In the genomic region with DNA sequence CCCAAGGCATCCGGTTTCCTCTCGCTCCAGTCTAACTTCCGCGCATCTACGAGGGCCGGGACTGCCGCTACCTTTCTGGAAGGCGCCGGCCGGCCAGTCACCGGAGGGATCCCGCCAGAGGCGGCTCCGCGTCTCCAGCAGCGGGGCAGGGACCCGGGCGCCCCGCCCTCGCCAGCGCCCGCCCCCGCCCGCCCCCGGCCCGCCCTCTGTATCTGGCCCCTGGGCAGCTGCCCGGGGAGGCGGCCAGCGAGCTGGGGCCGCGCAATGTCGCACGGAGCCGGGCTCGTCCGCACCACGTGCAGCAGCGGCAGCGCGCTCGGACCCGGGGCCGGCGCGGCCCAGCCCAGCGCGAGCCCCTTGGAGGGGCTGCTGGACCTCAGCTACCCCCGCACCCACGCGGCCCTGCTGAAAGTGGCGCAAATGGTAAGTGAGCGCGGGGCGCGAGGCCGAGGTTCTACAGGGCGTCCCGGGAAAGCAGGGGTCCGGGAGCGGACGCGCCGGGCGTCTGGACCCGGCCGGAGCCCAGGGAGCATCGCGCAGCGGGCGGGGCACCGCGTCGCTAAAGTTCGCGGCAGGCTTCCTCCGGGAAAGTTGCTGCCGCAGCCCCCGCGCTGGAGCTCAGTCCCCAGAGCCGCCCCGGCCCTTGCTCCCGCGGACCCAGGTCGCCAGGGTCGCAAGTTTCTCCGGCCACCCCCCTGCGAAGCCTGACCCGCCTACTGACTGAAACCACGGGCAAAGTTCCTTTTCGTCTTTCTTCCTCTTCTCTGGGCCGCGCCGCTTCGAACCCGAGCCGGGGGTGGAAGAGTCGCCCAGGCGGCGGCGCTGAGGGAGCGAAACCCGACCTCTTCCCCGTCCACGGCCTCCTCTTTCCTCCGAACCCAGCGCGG, we compare ENCODE assay signal across 8 cellular contexts. TPM values are rescaled to one million over a fixed set of nuclear protein-coding genes. Genes with fewer than 3 reads are reported as not detected.
DNase-seq lines count a peak whose midpoint lies in the region; ATAC-seq and TF ChIP-seq lines count a peak whose summit lies in the region.

A gene with protein sequence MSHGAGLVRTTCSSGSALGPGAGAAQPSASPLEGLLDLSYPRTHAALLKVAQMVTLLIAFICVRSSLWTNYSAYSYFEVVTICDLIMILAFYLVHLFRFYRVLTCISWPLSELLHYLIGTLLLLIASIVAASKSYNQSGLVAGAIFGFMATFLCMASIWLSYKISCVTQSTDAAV (plus strand): TSS at position 211 of the 887 bp plus-strand sequence. CDS start 54 bp downstream, at position 265.

- H3K4me1 Mint-ChIP-seq in WTC11 (peaks cover 19% of the 10 kb centered on the region), chondrocyte (ENCODE audit: low read depth) (peaks cover 17% of the 10 kb centered on the region)

- H3K9me3 Mint-ChIP-seq in WTC11 (no peaks in the 10 kb centered on the region), chondrocyte (ENCODE audit: low read depth) (no peaks in the 10 kb centered on the region)

- POLR2A ChIA-PET in WTC11 (lab: Charles Lee) = interaction anchor here (1.0 kb wide), 1 partner anchor 9 kb away, joined by 4 read pairs; no protein-coding TSS in a partner anchor

- peak; percentile 52 for DNase-seq in COLO668 (lab: John Stamatoyannopoulos, UW; ENCODE audit: unreplicated experiment)
- peak; percentile 79 for DNase-seq in LHCN-M2 (ENCODE audit: low read depth)
- peak; percentile 72 for DNase-seq in WTC11 (ENCODE audit: low spot score)
- no peak for DNase-seq in chondrocyte (ENCODE audit: low spot score)
- peak; percentile 74 to 79 for DNase-seq in left colon
- DNase-seq in stimulated activated CD4-positive, alpha-beta T cell treated with anti-CD3 and anti-CD28 coated beads, Interleukin-4, amount 100 ng/mL, for 24 hours = peak; percentile 64
- DNase-seq in NCI-H2227 treated with DMSO at 0.1 percent for 48 hours (lab: John Stamatoyannopoulos, UW) = no peak

- H3K27me3 Mint-ChIP-seq in WTC11 (ENCODE audit: low read depth) = peaks cover 20% of the 10 kb centered on the region
- no peaks in the 10 kb centered on the region for H3K27me3 Mint-ChIP-seq in chondrocyte (ENCODE audit: low read depth)

- intact Hi-C loops in left colon (cut with DNase I, micrococcal nuclease) = no loop called here

- no peaks in the 10 kb centered on the region for H3K36me3 Mint-ChIP-seq in WTC11
- H3K36me3 Mint-ChIP-seq in chondrocyte (ENCODE audit: low read depth) = peaks cover 1% of the 10 kb centered on the region

- H3K27ac Mint-ChIP-seq in WTC11 (peak within 1 kb of the TSS; percentile 77), chondrocyte (ENCODE audit: unreplicated experiment) (peak within 1 kb of the TSS; percentile 81)

- ATAC-seq in GM21528 (IDR thresholded peaks at IDR 0.05; ENCODE audit: low FRiP score, unreplicated experiment) (peak; percentile 72), WTC11 (peak; percentile 81), left colon (peak; percentile 91)

- no peak for TF ChIP-seq CTCF in WTC11 (IDR thresholded peaks at IDR 0.05)
- peak; percentile 28 for TF ChIP-seq CTCF in chondrocyte (IDR thresholded peaks at IDR 0.05)

- CTCF ChIA-PET in WTC11 (lab: Charles Lee) = interaction anchor here (1.0 to 1.8 kb wide), 6 partner anchors 17 to 153 kb away, joined by 3 to 9 read pairs (median 5); a partner anchor contains a TSS

- H3K4me3 Mint-ChIP-seq in WTC11 (peak within 1 kb of the TSS; percentile 93), chondrocyte (ENCODE audit: unreplicated experiment) (peak within 1 kb of the TSS; percentile 98)

TF ChIP-seq in WTC11, 78 proteins besides CTCF, POLR2A, EP300 and RAD21 (continues in another document):
- TF ChIP-seq, protein P1, sequence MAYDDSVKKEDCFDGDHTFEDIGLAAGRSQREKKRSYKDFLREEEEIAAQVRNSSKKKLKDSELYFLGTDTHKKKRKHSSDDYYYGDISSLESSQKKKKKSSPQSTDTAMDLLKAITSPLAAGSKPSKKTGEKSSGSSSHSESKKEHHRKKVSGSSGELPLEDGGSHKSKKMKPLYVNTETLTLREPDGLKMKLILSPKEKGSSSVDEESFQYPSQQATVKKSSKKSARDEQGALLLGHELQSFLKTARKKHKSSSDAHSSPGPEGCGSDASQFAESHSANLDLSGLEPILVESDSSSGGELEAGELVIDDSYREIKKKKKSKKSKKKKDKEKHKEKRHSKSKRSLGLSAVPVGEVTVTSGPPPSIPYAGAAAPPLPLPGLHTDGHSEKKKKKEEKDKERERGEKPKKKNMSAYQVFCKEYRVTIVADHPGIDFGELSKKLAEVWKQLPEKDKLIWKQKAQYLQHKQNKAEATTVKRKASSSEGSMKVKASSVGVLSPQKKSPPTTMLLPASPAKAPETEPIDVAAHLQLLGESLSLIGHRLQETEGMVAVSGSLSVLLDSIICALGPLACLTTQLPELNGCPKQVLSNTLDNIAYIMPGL (CRISPR knock-in tag; IDR thresholded peaks at IDR 0.05) = peak; percentile 81
- TF ChIP-seq, protein P2, sequence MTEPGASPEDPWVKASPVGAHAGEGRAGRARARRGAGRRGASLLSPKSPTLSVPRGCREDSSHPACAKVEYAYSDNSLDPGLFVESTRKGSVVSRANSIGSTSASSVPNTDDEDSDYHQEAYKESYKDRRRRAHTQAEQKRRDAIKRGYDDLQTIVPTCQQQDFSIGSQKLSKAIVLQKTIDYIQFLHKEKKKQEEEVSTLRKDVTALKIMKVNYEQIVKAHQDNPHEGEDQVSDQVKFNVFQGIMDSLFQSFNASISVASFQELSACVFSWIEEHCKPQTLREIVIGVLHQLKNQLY (CRISPR knock-in tag; IDR thresholded peaks at IDR 0.05) = no peak
- 0 out of 2 replicates have a peak, but pooled peaks have one; percentile 31 for TF ChIP-seq ESRRA (CRISPR knock-in tag; IDR thresholded peaks at IDR 0.05; ENCODE audit: borderline replicate concordance)
- peak; percentile 15; the same call in 1 of the 2 replicates for TF ChIP-seq TEAD1 (CRISPR knock-in tag; IDR thresholded peaks at IDR 0.05)
- TF ChIP-seq FOXJ3 (CRISPR knock-in tag; IDR thresholded peaks at IDR 0.05; ENCODE audit: borderline replicate concordance) = no peak
- TF ChIP-seq ETV6 (CRISPR knock-in tag; IDR thresholded peaks at IDR 0.05) = 0 out of 2 replicates have a peak, but pooled peaks have one; percentile 16
- TF ChIP-seq, protein P3, sequence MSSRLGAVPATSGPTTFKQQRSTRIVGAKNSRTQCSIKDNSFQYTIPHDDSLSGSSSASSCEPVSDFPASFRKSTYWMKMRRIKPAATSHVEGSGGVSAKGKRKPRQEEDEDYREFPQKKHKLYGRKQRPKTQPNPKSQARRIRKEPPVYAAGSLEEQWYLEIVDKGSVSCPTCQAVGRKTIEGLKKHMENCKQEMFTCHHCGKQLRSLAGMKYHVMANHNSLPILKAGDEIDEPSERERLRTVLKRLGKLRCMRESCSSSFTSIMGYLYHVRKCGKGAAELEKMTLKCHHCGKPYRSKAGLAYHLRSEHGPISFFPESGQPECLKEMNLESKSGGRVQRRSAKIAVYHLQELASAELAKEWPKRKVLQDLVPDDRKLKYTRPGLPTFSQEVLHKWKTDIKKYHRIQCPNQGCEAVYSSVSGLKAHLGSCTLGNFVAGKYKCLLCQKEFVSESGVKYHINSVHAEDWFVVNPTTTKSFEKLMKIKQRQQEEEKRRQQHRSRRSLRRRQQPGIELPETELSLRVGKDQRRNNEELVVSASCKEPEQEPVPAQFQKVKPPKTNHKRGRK (CRISPR knock-in tag; IDR thresholded peaks at IDR 0.05; ENCODE audit: borderline replicate concordance) = no peak
- TF ChIP-seq FOXK1 (CRISPR knock-in tag; IDR thresholded peaks at IDR 0.05) = peak; percentile 29
- 0 out of 2 replicates have a peak, but pooled peaks have one; percentile 33 for TF ChIP-seq MYBL2 (CRISPR knock-in tag; IDR thresholded peaks at IDR 0.05)
- TF ChIP-seq, protein P4, sequence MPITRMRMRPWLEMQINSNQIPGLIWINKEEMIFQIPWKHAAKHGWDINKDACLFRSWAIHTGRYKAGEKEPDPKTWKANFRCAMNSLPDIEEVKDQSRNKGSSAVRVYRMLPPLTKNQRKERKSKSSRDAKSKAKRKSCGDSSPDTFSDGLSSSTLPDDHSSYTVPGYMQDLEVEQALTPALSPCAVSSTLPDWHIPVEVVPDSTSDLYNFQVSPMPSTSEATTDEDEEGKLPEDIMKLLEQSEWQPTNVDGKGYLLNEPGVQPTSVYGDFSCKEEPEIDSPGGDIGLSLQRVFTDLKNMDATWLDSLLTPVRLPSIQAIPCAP (CRISPR knock-in tag; IDR thresholded peaks at IDR 0.05) = no peak; the same call in 1 of the 2 replicates
- TF ChIP-seq NFYB (CRISPR knock-in tag; conservative IDR thresholded peaks at IDR 0.05; ENCODE audit: low read depth) = no peak
- no peak for TF ChIP-seq NFE2L1 (CRISPR knock-in tag; IDR thresholded peaks at IDR 0.05)
- TF ChIP-seq, protein P5, sequence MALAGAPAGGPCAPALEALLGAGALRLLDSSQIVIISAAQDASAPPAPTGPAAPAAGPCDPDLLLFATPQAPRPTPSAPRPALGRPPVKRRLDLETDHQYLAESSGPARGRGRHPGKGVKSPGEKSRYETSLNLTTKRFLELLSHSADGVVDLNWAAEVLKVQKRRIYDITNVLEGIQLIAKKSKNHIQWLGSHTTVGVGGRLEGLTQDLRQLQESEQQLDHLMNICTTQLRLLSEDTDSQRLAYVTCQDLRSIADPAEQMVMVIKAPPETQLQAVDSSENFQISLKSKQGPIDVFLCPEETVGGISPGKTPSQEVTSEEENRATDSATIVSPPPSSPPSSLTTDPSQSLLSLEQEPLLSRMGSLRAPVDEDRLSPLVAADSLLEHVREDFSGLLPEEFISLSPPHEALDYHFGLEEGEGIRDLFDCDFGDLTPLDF (CRISPR knock-in tag; IDR thresholded peaks at IDR 0.05) = no peak

RNA-seq across cellular contexts. Expression of the gene that starts here (rescaled TPM):
- total RNA-seq in LHCN-M2 (2014; rRNA removed) (11.3 and 12.4 TPM in 2 replicates), WTC11 (2021) (19.9 to 24.0 TPM (median 23.4 TPM) in 3 replicates), chondrocyte (8.8 to 10.6 TPM (median 9.3 TPM) in 3 replicates), left colon (1 to 10 TPM; 5.8 to 7.4 TPM)
- polyA plus RNA-seq in LHCN-M2 (2012) = 8.1 TPM

Comparison
In these comparisons a context has a peak if more than half of its experiments do, and no peak if none do; other contexts are left out.
1. DNase-seq: peak in COLO668 (single experiment), LHCN-M2 (single experiment), WTC11 (single experiment), left colon (2 of 2) and stimulated activated CD4-positive, alpha-beta T cell treated with anti-CD3 and anti-CD28 coated beads, Interleukin-4, amount 100 ng/mL, for 24 hours (single experiment); none in chondrocyte (single experiment) and NCI-H2227 treated with DMSO at 0.1 percent for 48 hours (single experiment).
2. Peak in every context shown above with its lines, with median percentiles within 50 percentile points of each other: ATAC-seq.